ENCODE assay signal across 8 cellular contexts in genomic region chrX:37572137-37572587, GRCh38. TPM values are rescaled to one million over a fixed set of nuclear protein-coding genes. Genes with fewer than 3 reads are reported as not detected.
DNase-seq lines count a peak whose midpoint lies in the region; ATAC-seq and TF ChIP-seq lines count a peak whose summit lies in the region.
"Not testable (repeated sequence)": the region's sequence is repeated elsewhere in the genome, so short reads cannot be mapped to it uniquely, and the experiment has no call there.

No MANE protein-coding gene starts in this region.

- CTCF ChIA-PET in CD8-positive, alpha-beta memory T cell (lab: Charles Lee): not testable (repeated sequence)
- CTCF ChIA-PET in HEK293 (lab: Yijun Ruan, JAX): interaction anchor here (0.7 to 2.1 kb wide), 3 partner anchors 8 to 421 kb away, joined by 4 to 5 read pairs (median 4); no protein-coding TSS in a partner anchor

- peaks cover 8 to 21% (median 9%) of the 10 kb centered on the region in 3 donors for H3K4me1 Mint-ChIP-seq in CD8-positive, alpha-beta memory T cell
- H3K4me1 Mint-ChIP-seq in T-helper 1 cell treated with Interleukin-12 subunit alpha and Interleukin-12 subunit beta and Interleukin-4 antibody, amounts not matched to agents 30 μg/mL and 1 μg/mL, for 36 hours (ENCODE audit: low read depth): peaks cover 13% of the 10 kb centered on the region
- H3K4me1 Mint-ChIP-seq in mesothelial cell of epicardium: not testable (repeated sequence)

- H3K4me3 Mint-ChIP-seq in CD8-positive, alpha-beta memory T cell: peak overlapping the region; percentile 59 to 98 (median 84)
- H3K4me3 Mint-ChIP-seq in T-helper 1 cell treated with Interleukin-12 subunit alpha and Interleukin-12 subunit beta and Interleukin-4 antibody, amounts not matched to agents 30 μg/mL and 1 μg/mL, for 36 hours: peak overlapping the region; percentile 82
- peak overlapping the region; percentile 56 for H3K4me3 Mint-ChIP-seq in mesothelial cell of epicardium

- not testable (repeated sequence) for H3K9me3 Mint-ChIP-seq in CD8-positive, alpha-beta memory T cell; T-helper 1 cell treated with Interleukin-12 subunit alpha and Interleukin-12 subunit beta and Interleukin-4 antibody, amounts not matched to agents 30 μg/mL and 1 μg/mL, for 36 hours
- peaks cover 19% of the 10 kb centered on the region for H3K9me3 Mint-ChIP-seq in mesothelial cell of epicardium

- peak overlapping the region; percentile 37 for H3K4me3 ChIP-seq in CD8-positive, alpha-beta memory T cell (ENCODE audit: low read length)
- H3K4me3 ChIP-seq in HEK293 (ENCODE audit: low read depth, low read length) (peak overlapping the region; percentile 26), adipocyte (ENCODE audit: low read length) (peak overlapping the region; percentile 54), gastroesophageal sphincter (peak overlapping the region; percentile 8 to 55)

- H3K9ac ChIP-seq in adipocyte (ENCODE audit: low read length): not testable (repeated sequence)

- not testable (repeated sequence) for H3K27me3 ChIP-seq in CD8-positive, alpha-beta memory T cell (ENCODE audit: insufficient read depth, low read length, poor library complexity, severe bottlenecking); adipocyte (replicated peaks; ENCODE audit: control insufficient read depth, insufficient read depth, low read length); gastroesophageal sphincter

- TF ChIP-seq POLR2A in gastroesophageal sphincter (IDR thresholded peaks at IDR 0.05): not testable (repeated sequence)

- H3K36me3 Mint-ChIP-seq in CD8-positive, alpha-beta memory T cell; T-helper 1 cell treated with Interleukin-12 subunit alpha and Interleukin-12 subunit beta and Interleukin-4 antibody, amounts not matched to agents 30 μg/mL and 1 μg/mL, for 36 hours (ENCODE audit: low read depth); mesothelial cell of epicardium: not testable (repeated sequence)

- POLR2A ChIA-PET in CD8-positive, alpha-beta memory T cell (lab: Charles Lee); HEK293 (lab: Yijun Ruan, JAX): not testable (repeated sequence)

- peaks cover 7 to 11% of the 10 kb centered on the region in 2 donors for H3K27me3 Mint-ChIP-seq in CD8-positive, alpha-beta memory T cell
- H3K27me3 Mint-ChIP-seq in T-helper 1 cell treated with Interleukin-12 subunit alpha and Interleukin-12 subunit beta and Interleukin-4 antibody, amounts not matched to agents 30 μg/mL and 1 μg/mL, for 36 hours (ENCODE audit: low read depth): peaks cover 13% of the 10 kb centered on the region
- H3K27me3 Mint-ChIP-seq in mesothelial cell of epicardium (ENCODE audit: low read depth): peaks cover 40% of the 10 kb centered on the region

- H3K36me3 ChIP-seq in CD8-positive, alpha-beta memory T cell (ENCODE audit: insufficient read depth, low read length); HEK293 (ENCODE audit: control insufficient read depth in 2 of 2, insufficient read depth in 1 of 2, low read length in 2 of 2); adipocyte (ENCODE audit: control insufficient read depth, insufficient read depth, low read length, severe bottlenecking); gastroesophageal sphincter: not testable (repeated sequence)

- not testable (repeated sequence) for H3K9me3 ChIP-seq in CD8-positive, alpha-beta memory T cell (ENCODE audit: low read length); HEK293 (ENCODE audit: control insufficient read depth, insufficient read depth, low read depth, low read length); adipocyte (ENCODE audit: control insufficient read depth, low read length); gastroesophageal sphincter

- not testable (repeated sequence) for H3K4me1 ChIP-seq in CD8-positive, alpha-beta memory T cell (ENCODE audit: insufficient read depth, low read length); HEK293 (ENCODE audit: control insufficient read depth, insufficient read depth, low read length); adipocyte (ENCODE audit: control insufficient read depth, insufficient read depth, low read length); gastroesophageal sphincter

- not testable (repeated sequence) for H3K27ac ChIP-seq in CD8-positive, alpha-beta memory T cell (ENCODE audit: low read depth, low read length); HEK293 (ENCODE audit: extremely low read depth, low read depth, low read length)
- peak overlapping the region in 1 of 4 donors; percentile 29 for H3K27ac ChIP-seq in gastroesophageal sphincter

- 0 out of 2 replicates have a peak, but pooled peaks have one; percentile 37 for TF ChIP-seq CTCF in HEK293 (tag by site-specific recombination; IDR thresholded peaks at IDR 0.05)
- peak in 3 of 4 experiments; percentile 43 to 60 (median 50) for TF ChIP-seq CTCF in gastroesophageal sphincter (IDR thresholded peaks at IDR 0.05)
- not testable (repeated sequence) for TF ChIP-seq CTCF in mesothelial cell of epicardium (IDR thresholded peaks at IDR 0.05; ENCODE audit: unreplicated experiment)

- ATAC-seq in gastroesophageal sphincter: peak; percentile 76

- DNase-seq in CD8-positive, alpha-beta memory T cell: peak in 3 of 5 donors; percentile 2 to 45 (median 28)
- peak; percentile 1 for DNase-seq in NCI-H1694 (lab: John Stamatoyannopoulos, UW)
- DNase-seq in adipocyte (ENCODE audit: low read depth); mesothelial cell of epicardium (ENCODE audit: low spot score in 2 of 2, unreplicated experiment in 2 of 2): not testable (repeated sequence)
- peak; percentile 10 for DNase-seq in stimulated activated CD4-positive, alpha-beta T cell treated with anti-CD3 and anti-CD28 coated beads, Interleukin-1b, Interleukin-23, amount 100 ng/mL, for 48 hours

- peak overlapping the region in 5 of 8 donors; percentile 22 to 81 (median 59) for H3K27ac Mint-ChIP-seq in CD8-positive, alpha-beta memory T cell
- peak overlapping the region; percentile 22 for H3K27ac Mint-ChIP-seq in T-helper 1 cell treated with Interleukin-12 subunit alpha and Interleukin-12 subunit beta and Interleukin-4 antibody, amounts not matched to agents 30 μg/mL and 1 μg/mL, for 36 hours
- H3K27ac Mint-ChIP-seq in mesothelial cell of epicardium: not testable (repeated sequence)

- not testable (repeated sequence) for TF ChIP-seq EP300 in gastroesophageal sphincter (IDR thresholded peaks at IDR 0.05)

- WGBS in gastroesophageal sphincter (ENCODE audit: low coverage in 1 of 2), 2 donors: no CpG with 5 or more reads among the region's 56 CpGs

TF ChIP-seq in HEK293, 187 proteins besides CTCF, POLR2A, EP300 and RAD21:
- peak; percentile 49 for TF ChIP-seq ZNF654 (tag by site-specific recombination; IDR thresholded peaks at IDR 0.05; ENCODE audit: low read depth)
- TF ChIP-seq ZBTB20 (tag by site-specific recombination; IDR thresholded peaks at IDR 0.05): peak; percentile 23; the same call in 1 of the 2 replicates
- TF ChIP-seq ZBTB26 (tag by site-specific recombination; optimal IDR thresholded peaks at IDR 0.05): peak; percentile 73
- TF ChIP-seq ZNF121 (tag by site-specific recombination; IDR thresholded peaks at IDR 0.05): peak; percentile 69; the same call in 1 of the 2 replicates
- TF ChIP-seq GLIS1 (tag by site-specific recombination; IDR thresholded peaks at IDR 0.05): 0 out of 2 replicates have a peak, but pooled peaks have one; percentile 11

RNA-seq across cellular contexts. Expression of gene LANCL3, which starts 0.7 kb away (rescaled TPM):
- under 1 TPM; 0.48 to 0.49 TPM for total RNA-seq in CD8-positive, alpha-beta memory T cell
- 0.37 TPM for polyA plus RNA-seq in CD8-positive, alpha-beta memory T cell
- 1 to 10 TPM; 2.3 to 3.7 (median 2.7) TPM for total RNA-seq in gastroesophageal sphincter
- total RNA-seq in mesothelial cell of epicardium: 0.13 to 0.18 TPM (median 0.14 TPM) in 3 replicates
